In the genomic region with DNA sequence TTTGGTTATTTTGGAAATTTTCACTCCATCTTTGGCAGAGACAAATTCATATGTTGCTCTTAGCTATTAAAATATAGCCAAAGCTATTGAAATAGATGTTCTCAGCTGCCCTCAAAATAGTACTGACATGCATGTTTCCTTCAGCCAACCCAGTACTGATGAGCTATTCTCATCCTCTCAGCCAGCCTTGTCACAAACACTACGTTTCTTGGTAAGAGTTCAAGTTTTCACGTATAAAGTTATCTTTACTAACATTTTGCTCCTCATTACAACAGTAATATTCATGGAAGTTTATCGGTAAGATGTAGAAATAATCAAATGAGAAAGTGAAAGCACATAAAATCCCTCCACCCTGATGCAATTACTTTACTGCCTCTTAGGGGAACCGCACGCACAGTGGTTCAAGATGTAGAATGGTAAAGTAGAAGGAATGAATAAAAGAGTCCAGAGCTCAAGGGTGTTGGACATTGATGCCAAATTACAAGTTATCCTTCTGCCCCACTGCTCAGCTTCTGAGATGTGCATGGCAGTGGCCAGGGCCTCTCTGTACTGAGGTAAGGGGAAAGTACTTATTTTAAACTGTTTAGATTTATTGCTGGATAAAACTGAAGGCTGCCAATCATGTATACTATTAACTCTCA, we compare ENCODE assay signal across 1 cellular context.
TF ChIP-seq lines count a peak whose summit lies in the region.

No MANE protein-coding gene starts in this region.

TF ChIP-seq in GM23338, 12 proteins besides CTCF, POLR2A, EP300 and RAD21:
- TF ChIP-seq, protein P1, sequence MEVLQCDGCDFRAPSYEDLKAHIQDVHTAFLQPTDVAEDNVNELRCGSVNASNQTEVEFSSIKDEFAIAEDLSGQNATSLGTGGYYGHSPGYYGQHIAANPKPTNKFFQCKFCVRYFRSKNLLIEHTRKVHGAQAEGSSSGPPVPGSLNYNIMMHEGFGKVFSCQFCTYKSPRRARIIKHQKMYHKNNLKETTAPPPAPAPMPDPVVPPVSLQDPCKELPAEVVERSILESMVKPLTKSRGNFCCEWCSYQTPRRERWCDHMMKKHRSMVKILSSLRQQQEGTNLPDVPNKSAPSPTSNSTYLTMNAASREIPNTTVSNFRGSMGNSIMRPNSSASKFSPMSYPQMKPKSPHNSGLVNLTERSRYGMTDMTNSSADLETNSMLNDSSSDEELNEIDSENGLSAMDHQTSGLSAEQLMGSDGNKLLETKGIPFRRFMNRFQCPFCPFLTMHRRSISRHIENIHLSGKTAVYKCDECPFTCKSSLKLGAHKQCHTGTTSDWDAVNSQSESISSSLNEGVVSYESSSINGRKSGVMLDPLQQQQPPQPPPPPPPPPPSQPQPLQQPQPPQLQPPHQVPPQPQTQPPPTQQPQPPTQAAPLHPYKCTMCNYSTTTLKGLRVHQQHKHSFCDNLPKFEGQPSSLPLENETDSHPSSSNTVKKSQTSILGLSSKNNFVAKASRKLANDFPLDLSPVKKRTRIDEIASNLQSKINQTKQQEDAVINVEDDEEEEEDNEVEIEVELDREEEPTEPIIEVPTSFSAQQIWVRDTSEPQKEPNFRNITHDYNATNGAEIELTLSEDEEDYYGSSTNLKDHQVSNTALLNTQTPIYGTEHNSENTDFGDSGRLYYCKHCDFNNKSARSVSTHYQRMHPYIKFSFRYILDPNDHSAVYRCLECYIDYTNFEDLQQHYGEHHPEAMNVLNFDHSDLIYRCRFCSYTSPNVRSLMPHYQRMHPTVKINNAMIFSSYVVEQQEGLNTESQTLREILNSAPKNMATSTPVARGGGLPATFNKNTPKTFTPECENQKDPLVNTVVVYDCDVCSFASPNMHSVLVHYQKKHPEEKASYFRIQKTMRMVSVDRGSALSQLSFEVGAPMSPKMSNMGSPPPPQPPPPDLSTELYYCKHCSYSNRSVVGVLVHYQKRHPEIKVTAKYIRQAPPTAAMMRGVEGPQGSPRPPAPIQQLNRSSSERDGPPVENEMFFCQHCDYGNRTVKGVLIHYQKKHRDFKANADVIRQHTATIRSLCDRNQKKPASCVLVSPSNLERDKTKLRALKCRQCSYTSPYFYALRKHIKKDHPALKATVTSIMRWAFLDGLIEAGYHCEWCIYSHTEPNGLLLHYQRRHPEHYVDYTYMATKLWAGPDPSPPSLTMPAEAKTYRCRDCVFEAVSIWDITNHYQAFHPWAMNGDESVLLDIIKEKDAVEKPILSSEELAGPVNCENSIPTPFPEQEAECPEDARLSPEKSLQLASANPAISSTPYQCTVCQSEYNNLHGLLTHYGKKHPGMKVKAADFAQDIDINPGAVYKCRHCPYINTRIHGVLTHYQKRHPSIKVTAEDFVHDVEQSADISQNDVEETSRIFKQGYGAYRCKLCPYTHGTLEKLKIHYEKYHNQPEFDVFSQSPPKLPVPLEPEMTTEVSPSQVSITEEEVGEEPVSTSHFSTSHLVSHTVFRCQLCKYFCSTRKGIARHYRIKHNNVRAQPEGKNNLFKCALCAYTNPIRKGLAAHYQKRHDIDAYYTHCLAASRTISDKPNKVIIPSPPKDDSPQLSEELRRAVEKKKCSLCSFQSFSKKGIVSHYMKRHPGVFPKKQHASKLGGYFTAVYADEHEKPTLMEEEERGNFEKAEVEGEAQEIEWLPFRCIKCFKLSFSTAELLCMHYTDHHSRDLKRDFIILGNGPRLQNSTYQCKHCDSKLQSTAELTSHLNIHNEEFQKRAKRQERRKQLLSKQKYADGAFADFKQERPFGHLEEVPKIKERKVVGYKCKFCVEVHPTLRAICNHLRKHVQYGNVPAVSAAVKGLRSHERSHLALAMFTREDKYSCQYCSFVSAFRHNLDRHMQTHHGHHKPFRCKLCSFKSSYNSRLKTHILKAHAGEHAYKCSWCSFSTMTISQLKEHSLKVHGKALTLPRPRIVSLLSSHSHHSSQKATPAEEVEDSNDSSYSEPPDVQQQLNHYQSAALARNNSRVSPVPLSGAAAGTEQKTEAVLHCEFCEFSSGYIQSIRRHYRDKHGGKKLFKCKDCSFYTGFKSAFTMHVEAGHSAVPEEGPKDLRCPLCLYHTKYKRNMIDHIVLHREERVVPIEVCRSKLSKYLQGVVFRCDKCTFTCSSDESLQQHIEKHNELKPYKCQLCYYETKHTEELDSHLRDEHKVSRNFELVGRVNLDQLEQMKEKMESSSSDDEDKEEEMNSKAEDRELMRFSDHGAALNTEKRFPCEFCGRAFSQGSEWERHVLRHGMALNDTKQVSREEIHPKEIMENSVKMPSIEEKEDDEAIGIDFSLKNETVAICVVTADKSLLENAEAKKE (CRISPR knock-in tag; IDR thresholded peaks at IDR 0.05) = no peak
- no peak for TF ChIP-seq EZH2 (IDR thresholded peaks at IDR 0.05; ENCODE audit: low read depth, unreplicated experiment)
- no peak for TF ChIP-seq NANOG (IDR thresholded peaks at IDR 0.05; ENCODE audit: borderline replicate concordance)
- TF ChIP-seq STAT1 (IDR thresholded peaks at IDR 0.05; ENCODE audit: unreplicated experiment) = no peak
